17 cellular contexts compared by ENCODE assay signal in the genomic region with DNA sequence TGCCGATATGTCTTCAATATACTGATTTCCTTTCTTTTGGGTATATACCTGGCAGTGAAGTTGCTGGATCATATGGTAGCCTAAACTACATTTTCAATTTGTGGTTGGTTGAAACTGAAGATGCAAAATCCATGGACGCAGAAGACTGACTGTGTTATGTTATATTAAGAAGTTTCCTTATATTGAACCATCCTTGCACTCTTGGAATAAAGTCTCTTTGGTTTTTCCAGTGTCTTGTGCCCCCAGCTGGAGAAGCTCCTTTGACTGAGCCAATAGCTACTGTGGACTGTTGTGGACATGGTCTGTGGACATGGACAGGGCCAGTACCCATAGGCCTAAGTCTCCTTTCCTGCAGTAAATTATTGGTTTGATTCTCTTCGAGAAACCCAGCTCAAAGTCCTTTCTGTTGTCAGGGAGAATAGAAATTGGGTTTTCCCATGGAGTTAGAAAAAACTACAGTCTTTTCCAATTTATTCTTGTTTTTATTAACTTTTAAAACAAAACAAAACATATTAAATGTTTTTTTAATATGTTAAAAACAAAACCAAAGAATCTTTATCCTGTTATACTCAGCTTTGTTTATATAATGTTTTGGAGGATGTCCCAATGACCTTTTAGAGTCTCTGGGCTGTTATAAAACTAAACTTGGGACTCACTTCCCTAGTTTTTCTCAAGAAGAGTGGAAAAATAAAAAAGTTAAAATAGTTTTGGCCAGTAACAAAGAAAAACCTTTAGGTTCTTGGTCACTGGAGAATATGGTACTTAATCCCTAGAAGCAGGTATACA. TPM values are rescaled to one million over a fixed set of nuclear protein-coding genes. Genes with fewer than 3 reads are reported as not detected.
DNase-seq lines count a peak whose midpoint lies in the region; ATAC-seq, FAIRE-seq and TF ChIP-seq lines count a peak whose summit lies in the region.
"Had no signal": no experiment of that assay in that cellular context is flagged by ENCODE, and none has a peak within 500 bp of the region (broad histone marks: within the 10 kb centered on the region; RNA-seq: fewer than 3 reads in every experiment).

No MANE protein-coding gene starts in this region.

- intact Hi-C loops in IMR-90 (cut with micrococcal nuclease) (no loop called here), K562 (cut with micrococcal nuclease) (no loop called here), head of caudate nucleus (cut with DNase I) (no loop called here), uterus (cut with DNase I; ENCODE audit: low total_unique reads) (no loop called here)

- H3K4me2 ChIP-seq in IMR-90 (ENCODE audit: low read depth, low read length) (no peak overlapping the region), K562 (ENCODE audit: insufficient read depth, low read length) (no peak overlapping the region)
- H3K4me2 ChIP-seq: BLaER1 treated with 17β-estradiol and CSF1 and Interleukin-3, amounts not matched to agents 10 nM and 100 nM; GM23338 had no signal

- no peak overlapping the region for H3K14ac ChIP-seq in IMR-90 (replicated peaks; ENCODE audit: low read depth, low read length)

- dilution Hi-C loops in IMR-90 (cut with HindIII; ENCODE audit: low sequenced_read_pairs, unreplicated experiment): no loop called here

- no peak overlapping the region for H2BK15ac ChIP-seq in IMR-90 (ENCODE audit: low read depth, low read length)

- H3K4ac ChIP-seq in IMR-90 (ENCODE audit: low read depth, low read length): no peak overlapping the region

- no peaks in the 10 kb centered on the region for H3K79me1 ChIP-seq in IMR-90 (ENCODE audit: low read depth in 1 of 2, low read length in 2 of 2)

- peak; percentile 30 for DNase-seq in IMR-90
- DNase-seq in K562 (ENCODE audit: extremely low read depth in 1 of 4, low spot score in 3 of 4): no peak
- DNase-seq in foreskin fibroblast: peak; percentile 15 to 48
- DNase-seq in retina: no peak
- no peak for DNase-seq in head of caudate nucleus
- DNase-seq in uterus: no peak
- DNase-seq: Calu3; CD8-positive, alpha-beta T cell; DMS79 treated with DMSO at 0.1 percent for 48 hours; EL; HCEC 1CT had no signal

- no peaks in the 10 kb centered on the region for H3K27me3 ChIP-seq in IMR-90 (ENCODE audit: control insufficient read depth, insufficient read depth, low read length)
- H3K27me3 ChIP-seq in K562 (ENCODE audit: control insufficient read depth in 2 of 2, insufficient read depth in 2 of 2, low read length in 2 of 2): peaks cover 2 to 4% of the 10 kb centered on the region in 2 experiments; a peak in 2 of 5 replicates
- no peaks in the 10 kb centered on the region for H3K27me3 ChIP-seq in uterus
- H3K27me3 ChIP-seq: BLaER1 treated with 17β-estradiol and CSF1 and Interleukin-3, amounts not matched to agents 10 nM and 100 nM had no signal

- H3K36me3 ChIP-seq in IMR-90 (ENCODE audit: control insufficient read depth, insufficient read depth, low read length) (no peaks in the 10 kb centered on the region), K562 (ENCODE audit: control insufficient read depth, insufficient read depth, low read length) (no peaks in the 10 kb centered on the region), uterus (no peaks in the 10 kb centered on the region)
- H3K36me3 ChIP-seq: BLaER1 treated with 17β-estradiol and CSF1 and Interleukin-3, amounts not matched to agents 10 nM and 100 nM had no signal

- no peak overlapping the region for H2BK120ac ChIP-seq in IMR-90 (ENCODE audit: low read depth, low read length)

- H2BK5ac ChIP-seq in IMR-90 (ENCODE audit: low read depth, low read length, poor library complexity, severe bottlenecking): no peak overlapping the region

- H3K4me1 ChIP-seq in IMR-90 (ENCODE audit: control insufficient read depth, insufficient read depth, low read length) (peaks cover 5% of the 10 kb centered on the region), K562 (replicated peaks in 1 of 2; ENCODE audit: control insufficient read depth in 2 of 2, insufficient read depth in 2 of 2, low read length in 2 of 2) (no peaks in the 10 kb centered on the region), uterus (no peaks in the 10 kb centered on the region)
- H3K4me1 ChIP-seq: BLaER1 treated with 17β-estradiol and CSF1 and Interleukin-3, amounts not matched to agents 10 nM and 100 nM had no signal

- in situ Hi-C loops in IMR-90 (cut with MboI; ENCODE audit: low sequenced_read_pairs): loop anchor here (5.0 kb wide), 1 partner anchor 39 kb away; no protein-coding TSS in a partner anchor
- in situ Hi-C loops in K562 (cut with MboI): no loop called here

- H4K20me1 ChIP-seq in IMR-90 (ENCODE audit: insufficient read depth, low read length): peaks cover 5% of the 10 kb centered on the region; the same call in 1 of the 2 replicates
- no peaks in the 10 kb centered on the region for H4K20me1 ChIP-seq in K562 (replicated peaks; ENCODE audit: control insufficient read depth, insufficient read depth, low read length)
- H4K20me1 ChIP-seq: BLaER1 treated with 17β-estradiol and CSF1 and Interleukin-3, amounts not matched to agents 10 nM and 100 nM had no signal

- FAIRE-seq in K562 (lab: Jason Lieb, UNC) (no peak), endometrium (lab: Jason Lieb, UNC) (peak; percentile 98)
- FAIRE-seq: GM12878, H54 had no signal

- H4K5ac ChIP-seq in IMR-90 (ENCODE audit: low read depth, low read length): no peak overlapping the region

- no CpG with 5 or more reads among the region's 3 CpGs for WGBS in IMR-90 (ENCODE audit: extremely low coverage in 2 of 2, insufficient read length in 1 of 2), 2 experiments
- 6% methylated on average over 3 of the region's 3 CpGs for WGBS in K562 (ENCODE audit: insufficient coverage, low coverage, missing lambda C conversion rate)

- H3K9ac ChIP-seq in IMR-90 (ENCODE audit: low read depth, low read length): no peak overlapping the region
- no peak overlapping the region for H3K9ac ChIP-seq in K562 (ENCODE audit: insufficient read depth in 1 of 2, low read depth in 2 of 2, low read length in 2 of 2)
- H3K9ac ChIP-seq: BLaER1 treated with 17β-estradiol and CSF1 and Interleukin-3, amounts not matched to agents 10 nM and 100 nM had no signal

- no peak overlapping the region for H2BK20ac ChIP-seq in IMR-90 (ENCODE audit: low read depth, low read length)

- H3K18ac ChIP-seq in IMR-90 (ENCODE audit: low read depth, low read length): peak overlapping the region; percentile 33

- TF ChIP-seq CTCF in IMR-90 (conservative IDR thresholded peaks at IDR 0.05; ENCODE audit: low read depth, low read length): no peak
- TF ChIP-seq CTCF in K562 (IDR thresholded peaks at IDR 0.05 in 2 of 3, conservative IDR thresholded peaks at IDR 0.05 in 1 of 3; ENCODE audit: insufficient read depth in 2 of 3, low read depth in 1 of 3, low read length in 3 of 3): no peak
- TF ChIP-seq CTCF in foreskin fibroblast (IDR thresholded peaks at IDR 0.05; ENCODE audit: low read depth, low read length): no peak
- TF ChIP-seq CTCF in uterus (IDR thresholded peaks at IDR 0.05): no peak

- 0 out of 2 replicates have a peak overlapping the region, but pooled peaks have one; percentile 37 for H2AK5ac ChIP-seq in IMR-90 (ENCODE audit: low read depth, low read length)

- H3K23ac ChIP-seq in IMR-90 (ENCODE audit: low read depth, low read length): no peak overlapping the region

- H3K9me3 ChIP-seq in IMR-90 (ENCODE audit: control insufficient read depth, insufficient read depth, low read length) (peaks cover 5% of the 10 kb centered on the region), K562 (replicated peaks; ENCODE audit: control insufficient read depth, insufficient read depth, low read depth, low read length) (peaks cover 5% of the 10 kb centered on the region), uterus (no peaks in the 10 kb centered on the region)

- H3K4me3 ChIP-seq in IMR-90 (ENCODE audit: insufficient read depth, low read depth, low read length) (no peak overlapping the region), K562 (no peak overlapping the region), foreskin fibroblast (ENCODE audit: low read depth in 1 of 2, low read length in 2 of 2) (no peak overlapping the region), uterus (no peak overlapping the region)
- H3K4me3 ChIP-seq: BLaER1 treated with 17β-estradiol and CSF1 and Interleukin-3, amounts not matched to agents 10 nM and 100 nM; GM12878; GM23338 had no signal

- TF ChIP-seq POLR2A in IMR-90 (IDR thresholded peaks at IDR 0.05; ENCODE audit: low read depth, low read length) (no peak), K562 (conservative IDR thresholded peaks at IDR 0.05) (no peak), uterus (IDR thresholded peaks at IDR 0.05) (no peak)

- no peak overlapping the region for H3K56ac ChIP-seq in IMR-90 (ENCODE audit: extremely low read depth, insufficient read depth, low read length)

- no peak overlapping the region for H4K91ac ChIP-seq in IMR-90 (ENCODE audit: insufficient read depth, low read depth, low read length)

- POLR2A ChIA-PET in IMR-90 (lab: Charles Lee; ENCODE audit: unreplicated experiment) (no interaction called here), K562 (lab: Yijun Ruan, JAX) (interaction anchor here (0.8 kb wide), 1 partner anchor 870 kb away, joined by 4 read pairs; no protein-coding TSS in a partner anchor)

- no peak overlapping the region for H4K8ac ChIP-seq in IMR-90 (ENCODE audit: low read depth in 2 of 2, low read length in 2 of 2)

- H2AK9ac ChIP-seq in IMR-90 (replicated peaks; ENCODE audit: low read depth, low read length, poor library complexity): no peak overlapping the region

- H2AFZ ChIP-seq in IMR-90 (replicated peaks; ENCODE audit: low read length, poor library complexity) (no peak overlapping the region), K562 (ENCODE audit: low read depth, low read length) (no peak overlapping the region)

- H3K9me1 ChIP-seq in IMR-90 (ENCODE audit: insufficient read depth, low read length): peaks cover 5% of the 10 kb centered on the region; the same call in 1 of the 2 replicates
- H3K9me1 ChIP-seq in K562 (ENCODE audit: control insufficient read depth, insufficient read depth, low read length): no peaks in the 10 kb centered on the region

- H3K79me2 ChIP-seq in K562 (ENCODE audit: control insufficient read depth, insufficient read depth, low read length): no peaks in the 10 kb centered on the region

- no peak for TF ChIP-seq EP300 in K562 (IDR thresholded peaks at IDR 0.05; ENCODE audit: low read length)

- TF ChIP-seq RAD21 in IMR-90 (IDR thresholded peaks at IDR 0.05; ENCODE audit: low read length) (no peak), K562 (CRISPR knock-in tag; conservative IDR thresholded peaks at IDR 0.05 in 1 of 2, IDR thresholded peaks at IDR 0.05 in 1 of 2) (no peak)

- ATAC-seq in IMR-90 (ENCODE audit: low read depth) (no peak), K562 (no peak)
- ATAC-seq: CD8-positive, alpha-beta T cell; GM12878 had no signal

- CTCF ChIA-PET in IMR-90 (lab: Yijun Ruan, JAX) (no interaction called here), K562 (lab: Yijun Ruan, JAX; ENCODE audit: low intra/inter-chr PET ratio) (no interaction called here)

- BruUV-seq in IMR-90 (replicated peaks; lab: Mats Ljungman, UMichigan): no TSS peak
- no TSS peak for BruUV-seq in K562 (replicated peaks; lab: Mats Ljungman, UMichigan)

- H3K27ac ChIP-seq in IMR-90 (ENCODE audit: insufficient read depth, low read length): peak overlapping the region; percentile 63; the same call in 1 of the 2 replicates
- no peak overlapping the region for H3K27ac ChIP-seq in K562 (ENCODE audit: extremely low read depth, low read depth, low read length)
- H3K27ac ChIP-seq in uterus: no peak overlapping the region
- H3K27ac ChIP-seq: BLaER1 treated with 17β-estradiol and CSF1 and Interleukin-3, amounts not matched to agents 10 nM and 100 nM had no signal

RNA-seq across cellular contexts. Expression of gene IL34, which starts 15.2 kb away (rescaled TPM):
- total RNA-seq in IMR-90 (2012; rRNA removed): 1.1 and 1.3 TPM in 2 replicates
- polyA plus RNA-seq in IMR-90 (2012; rRNA removed): 2.0 and 2.5 TPM in 2 replicates
- polyA plus RNA-seq in IMR-90 (2012; cell fraction: cytosol; rRNA removed): 2.1 and 4.5 TPM in 2 replicates
- polyA plus RNA-seq in IMR-90 (2012; cell fraction: nucleus; rRNA removed; ENCODE audit: low replicate concordance): 2.3 and 2.9 TPM in 2 replicates
- total RNA-seq in K562 (2011; cell fraction: chromatin; rRNA removed; ENCODE audit: low replicate concordance): 0.44 TPM in 1 of 2 replicates, not detected in the other
- total RNA-seq in K562 (2011; cell fraction: nucleolus; rRNA removed): not detected in 2 replicates
- not detected in 2 replicates for total RNA-seq in K562 (2011; cell fraction: nucleoplasm; rRNA removed)
- 0.20 TPM in 1 of 2 replicates, not detected in the other for total RNA-seq in K562 (2014; rRNA removed)
- not detected in 2 replicates for total RNA-seq in K562 (2014; rRNA removed; fragmentation: Illumina TruSeq; extraction: Trizol)
- 0.18 TPM in 1 of 2 replicates, not detected in the other for total RNA-seq in K562 (2015; rRNA removed; fragmentation: Illumina TruSeq; extraction: Trizol)
- total RNA-seq in K562 (2021): 0.25 TPM in 1 of 2 replicates, not detected in the other
- polyA plus RNA-seq in K562 (2011; rRNA removed): 0.10 TPM in 1 of 2 replicates, not detected in the other
- polyA plus RNA-seq in K562 (2011; cell fraction: cytosol; rRNA removed): 0.16 and 0.49 TPM in 2 replicates
- polyA plus RNA-seq in K562 (2011; cell fraction: nucleus; rRNA removed): 0.20 and 0.32 TPM in 2 replicates
- 0.39 and 0.44 TPM in 2 replicates for polyA plus RNA-seq in K562 (2012)
- polyA plus RNA-seq in K562 (2014; fragmentation: Illumina TruSeq; extraction: Trizol): 0.58 TPM in 1 of 2 replicates, not detected in the other
- not detected for polyA plus RNA-seq in K562 (2014; fragmentation: Nextera tagmentation; extraction: Ambion mirVana)
- polyA plus RNA-seq in K562 (2014; rRNA removed): 0.07 and 0.18 TPM in 2 replicates
- not detected in 2 replicates for polyA minus RNA-seq in K562 (2011; rRNA and poly(A)+ RNA removed)
- not detected in 2 replicates for polyA minus RNA-seq in K562 (2011; cell fraction: cytosol; rRNA and poly(A)+ RNA removed)
- not detected in 2 replicates for polyA minus RNA-seq in K562 (2011; cell fraction: nucleus; rRNA and poly(A)+ RNA removed)
- total RNA-seq in uterus: 1 to 10 TPM in 3 of 4 donors, not detected in 1; 3.3 to 9.4 (median 9.0) TPM
- total RNA-seq: B cell, GM12878 had no signal

RNA-seq across cellular contexts. Expression of gene MTSS2, which starts 54.7 kb away (rescaled TPM):
- total RNA-seq in IMR-90 (2012; rRNA removed): 8.9 and 9.1 TPM in 2 replicates
- polyA plus RNA-seq in IMR-90 (2012; rRNA removed): 86.2 and 108 TPM in 2 replicates
- polyA plus RNA-seq in IMR-90 (2012; cell fraction: cytosol; rRNA removed): 69.9 and 88.4 TPM in 2 replicates
- polyA plus RNA-seq in IMR-90 (2012; cell fraction: nucleus; rRNA removed; ENCODE audit: low replicate concordance): 148 and 251 TPM in 2 replicates
- 15.0 and 50.2 TPM in 2 replicates for total RNA-seq in K562 (2011; cell fraction: chromatin; rRNA removed; ENCODE audit: low replicate concordance)
- total RNA-seq in K562 (2011; cell fraction: nucleolus; rRNA removed): 41.7 and 44.2 TPM in 2 replicates
- total RNA-seq in K562 (2011; cell fraction: nucleoplasm; rRNA removed): 20.2 and 24.3 TPM in 2 replicates
- total RNA-seq in K562 (2014; rRNA removed): 15.4 and 22.4 TPM in 2 replicates
- 4.8 and 9.1 TPM in 2 replicates for total RNA-seq in K562 (2014; rRNA removed; fragmentation: Illumina TruSeq; extraction: Trizol)
- 20.6 and 24.2 TPM in 2 replicates for total RNA-seq in K562 (2015; rRNA removed; fragmentation: Illumina TruSeq; extraction: Trizol)
- total RNA-seq in K562 (2021): 51.2 and 60.3 TPM in 2 replicates
- 16.9 and 21.5 TPM in 2 replicates for polyA plus RNA-seq in K562 (2011; rRNA removed)
- polyA plus RNA-seq in K562 (2011; cell fraction: cytosol; rRNA removed): 13.3 and 40.6 TPM in 2 replicates
- polyA plus RNA-seq in K562 (2011; cell fraction: nucleus; rRNA removed): 40.9 and 91.6 TPM in 2 replicates
- polyA plus RNA-seq in K562 (2012): 55.8 and 57.7 TPM in 2 replicates
- 36.2 and 45.7 TPM in 2 replicates for polyA plus RNA-seq in K562 (2014; fragmentation: Illumina TruSeq; extraction: Trizol)
- polyA plus RNA-seq in K562 (2014; fragmentation: Nextera tagmentation; extraction: Ambion mirVana): under 1 TPM; 0.11 to 0.32 TPM
- 31.1 and 46.9 TPM in 2 replicates for polyA plus RNA-seq in K562 (2014; rRNA removed)
- 6.7 and 12.5 TPM in 2 replicates for polyA minus RNA-seq in K562 (2011; rRNA and poly(A)+ RNA removed)
- polyA minus RNA-seq in K562 (2011; cell fraction: cytosol; rRNA and poly(A)+ RNA removed): 27.2 and 41.8 TPM in 2 replicates
- polyA minus RNA-seq in K562 (2011; cell fraction: nucleus; rRNA and poly(A)+ RNA removed): 20.1 and 25.2 TPM in 2 replicates
- total RNA-seq in uterus: 100 to 1,000 TPM in 1 of 4 donors, 10 to 100 TPM in 3; 11.2 to 142 (median 18.2) TPM

Comparison
In these comparisons a context has a peak if more than half of its experiments do, and no peak if none do; other contexts are left out.
1. DNase-seq: peak in IMR-90 (single experiment) and foreskin fibroblast (2 of 2); none in K562 (0 of 4), retina (single experiment), head of caudate nucleus (0 of 42) and uterus (0 of 2).